Comparison of ENCODE assay signal across 1 cellular context in genomic region chr7:131607291-131608111, GRCh38.
TF ChIP-seq lines count a peak whose summit lies in the region.

No MANE protein-coding gene starts in this region.

TF ChIP-seq in K562, 482 proteins besides CTCF, POLR2A, EP300 and RAD21:
- TF ChIP-seq ZBTB49 (CRISPR knock-in tag; IDR thresholded peaks at IDR 0.05; ENCODE audit: borderline replicate concordance): no peak
- no peak for TF ChIP-seq TEAD1 (CRISPR knock-in tag; IDR thresholded peaks at IDR 0.05)
